In genomic region chr15:25671132-25671531, GRCh38 we compare ENCODE assay signal across 19 cellular contexts.
DNase-seq lines count a peak whose midpoint lies in the region; ATAC-seq, FAIRE-seq and TF ChIP-seq lines count a peak whose summit lies in the region.
"Had no signal": no experiment of that assay in that cellular context is flagged by ENCODE, and none has a peak within 500 bp of the region (broad histone marks: within the 10 kb centered on the region; RNA-seq: fewer than 3 reads in every experiment).

No MANE protein-coding gene starts in this region.

- no peaks in the 10 kb centered on the region for H3K27me3 ChIP-seq in rectal smooth muscle tissue (ENCODE audit: control insufficient read depth, insufficient read depth, low read length)
- no peaks in the 10 kb centered on the region for H3K27me3 ChIP-seq in HepG2 (ENCODE audit: control insufficient read depth in 1 of 2, insufficient read depth in 2 of 2, low read length in 2 of 2)
- H3K27me3 ChIP-seq: pancreas had no signal

- H4K20me1 ChIP-seq in HepG2 (ENCODE audit: insufficient read depth, low read length): no peaks in the 10 kb centered on the region

- BruUV-seq in HepG2 (replicated peaks; lab: Mats Ljungman, UMichigan): no TSS peak

- H3K36me3 ChIP-seq in rectal smooth muscle tissue (ENCODE audit: control insufficient read depth, insufficient read depth, low read length) (no peaks in the 10 kb centered on the region), HepG2 (replicated peaks in 1 of 2; ENCODE audit: control insufficient read depth in 1 of 2, insufficient read depth in 2 of 2, low read length in 2 of 2) (no peaks in the 10 kb centered on the region)
- H3K36me3 ChIP-seq: lower lobe of right lung, pancreas had no signal

- in situ Hi-C loops in HepG2 (cut with HindIII; ENCODE audit: extremely low pct_ligation_motif_present, low pct_unique_long_range_greater_than_20kb): loop anchor here (10.0 kb wide), 1 partner anchor 56 kb away; no protein-coding TSS in a partner anchor

- TF ChIP-seq CTCF in HepG2 (CRISPR knock-in tag; IDR thresholded peaks at IDR 0.05): no peak

- WGBS in HepG2 (ENCODE audit: low lambda C conversion rate): 46% methylated on average over 2 of the region's 6 CpGs

- POLR2A ChIA-PET in HepG2 (lab: Yijun Ruan, JAX): no interaction called here

- H3K4me1 ChIP-seq in rectal smooth muscle tissue (ENCODE audit: control insufficient read depth, insufficient read depth, low read length): peaks cover 12% of the 10 kb centered on the region
- H3K4me1 ChIP-seq in HepG2 (ENCODE audit: insufficient read depth, low read length): no peaks in the 10 kb centered on the region
- H3K4me1 ChIP-seq: pancreas had no signal

- H3K4me3 ChIP-seq in rectal smooth muscle tissue (ENCODE audit: low read length) (peak overlapping the region; percentile 30), HepG2 (replicated peaks in 1 of 3; ENCODE audit: insufficient read depth in 1 of 3, low read depth in 2 of 3, low read length in 3 of 3) (no peak overlapping the region)
- H3K4me3 ChIP-seq: lower lobe of right lung, pancreas had no signal

- intact Hi-C loops in HepG2 (cut with micrococcal nuclease; ENCODE audit: unreplicated experiment): no loop called here

- no peak overlapping the region for H2AFZ ChIP-seq in HepG2 (ENCODE audit: low read length)

- no peak overlapping the region for H3K4me2 ChIP-seq in HepG2 (ENCODE audit: low read depth, low read length)

- TF ChIP-seq RAD21 in HepG2 (CRISPR knock-in tag; IDR thresholded peaks at IDR 0.05): no peak

- H3K27ac ChIP-seq in angular gyrus (ENCODE audit: low read depth, low read length) (peak overlapping the region; percentile 67), rectal smooth muscle tissue (ENCODE audit: low read depth, low read length) (peak overlapping the region; percentile 49), HepG2 (ENCODE audit: extremely low read length, insufficient read depth, low read length) (no peak overlapping the region)
- H3K27ac ChIP-seq: lower lobe of right lung, pancreas had no signal

- TF ChIP-seq EP300 in HepG2 (IDR thresholded peaks at IDR 0.05; ENCODE audit: low read depth in 2 of 2, low read length in 2 of 2) (no peak), HepG2 (CRISPR knock-in tag; IDR thresholded peaks at IDR 0.05; ENCODE audit: borderline replicate concordance) (no peak)

- peak; percentile 31 for DNase-seq in GM03348 (ENCODE audit: low spot score)
- peak; percentile 25 for DNase-seq in hepatic stellate cell (ENCODE audit: low spot score)
- DNase-seq in HepG2 (ENCODE audit: low spot score): no peak
- DNase-seq in AML-193 (lab: John Stamatoyannopoulos, UW): no peak
- DNase-seq: activated CD4-positive, alpha-beta memory T cell treated with anti-CD3 and anti-CD28 coated beads, Interleukin-2, amount 10 ng/mL, durations not matched to agents 7 days and 5 days; activated gamma-delta T cell treated with Interleukin-2 at 50 U/mL for 16 hours; DMS153; hypothalamus; KG1; lower lobe of right lung; NCI-H1417; NCI-H446 treated with DMSO at 0.1 percent for 48 hours; pancreas had no signal

- ATAC-seq in HepG2 (no peak), GM18505 (IDR thresholded peaks at IDR 0.05; ENCODE audit: unreplicated experiment) (no peak), GM21717 (IDR thresholded peaks at IDR 0.05; ENCODE audit: unreplicated experiment) (no peak)
- ATAC-seq: lower lobe of right lung, Panc1, pancreas had no signal

- FAIRE-seq in HepG2 (lab: Jason Lieb, UNC): no peak
- FAIRE-seq: bronchial epithelial cell, pancreas had no signal

- H3K79me2 ChIP-seq in HepG2 (ENCODE audit: insufficient read depth, low read length): no peaks in the 10 kb centered on the region

- H3K9me3 ChIP-seq in HepG2 (ENCODE audit: low read length): no peaks in the 10 kb centered on the region
- H3K9me3 ChIP-seq: lower lobe of right lung, pancreas had no signal

- CTCF ChIA-PET in HepG2 (lab: Yijun Ruan, JAX; ENCODE audit: low intra/inter-chr PET ratio, low total read pairs): no interaction called here

- H3K9ac ChIP-seq in rectal smooth muscle tissue (ENCODE audit: low read length) (no peak overlapping the region), HepG2 (ENCODE audit: insufficient read depth, low read depth, low read length) (no peak overlapping the region)

- no peak for TF ChIP-seq POLR2A in HepG2 (IDR thresholded peaks at IDR 0.05; ENCODE audit: insufficient read depth in 1 of 2, low read depth in 2 of 2, low read length in 2 of 2)
- TF ChIP-seq POLR2A in GM18505 (IDR thresholded peaks at IDR 0.05; ENCODE audit: borderline replicate concordance, extremely low read depth, insufficient read depth, insufficient read length): no peak

TF ChIP-seq in HepG2, 621 proteins besides CTCF, POLR2A, EP300 and RAD21 (continues in another document):
- TF ChIP-seq SSRP1 (CRISPR knock-in tag; IDR thresholded peaks at IDR 0.05) (no peak), ZNF691 (CRISPR knock-in tag; IDR thresholded peaks at IDR 0.05; ENCODE audit: borderline replicate concordance, low read depth) (no peak), GZF1 (CRISPR knock-in tag; IDR thresholded peaks at IDR 0.05) (no peak), ZNF619 (CRISPR knock-in tag; IDR thresholded peaks at IDR 0.05) (no peak), HBP1 (CRISPR knock-in tag; IDR thresholded peaks at IDR 0.05; ENCODE audit: low read depth) (no peak), MNT (IDR thresholded peaks at IDR 0.05) (no peak), ZNF343 (CRISPR knock-in tag; IDR thresholded peaks at IDR 0.05) (no peak), TRIM24 (CRISPR knock-in tag; IDR thresholded peaks at IDR 0.05) (no peak), ZNF207 (IDR thresholded peaks at IDR 0.05; ENCODE audit: borderline replicate concordance) (no peak), NCOA5 (CRISPR knock-in tag; IDR thresholded peaks at IDR 0.05) (no peak), PAXIP1 (CRISPR knock-in tag; conservative IDR thresholded peaks at IDR 0.05) (no peak), TAF1 (CRISPR knock-in tag; IDR thresholded peaks at IDR 0.05) (no peak), ZNF777 (CRISPR knock-in tag; IDR thresholded peaks at IDR 0.05) (no peak), HOXA7 (CRISPR knock-in tag; IDR thresholded peaks at IDR 0.05) (no peak), ZNF841 (CRISPR knock-in tag; IDR thresholded peaks at IDR 0.05; ENCODE audit: borderline replicate concordance) (no peak), ADNP (CRISPR knock-in tag; IDR thresholded peaks at IDR 0.05) (no peak), SRSF9 (IDR thresholded peaks at IDR 0.05; ENCODE audit: borderline replicate concordance, insufficient read depth, low read depth, low read length, poor library complexity, severe bottlenecking) (no peak), CBX1 (IDR thresholded peaks at IDR 0.05; ENCODE audit: low read depth) (no peak)

Comparison
In these comparisons a context has a peak if more than half of its experiments do, and no peak if none do; other contexts are left out.
1. DNase-seq: peak in GM03348 (single experiment) and hepatic stellate cell (single experiment); none in HepG2 (single experiment) and AML-193 (0 of 2).